13 cellular contexts compared by ENCODE assay signal in genomic region chrX:31546130-31546529, GRCh38.
A peak's percentile ranks its signal among the peaks of the same experiment; 100 is the strongest.
DNase-seq lines count a peak whose midpoint lies in the region; ATAC-seq, FAIRE-seq and TF ChIP-seq lines count a peak whose summit lies in the region.
"Had no signal": no experiment of that assay in that cellular context is flagged by ENCODE, and none has a peak within 500 bp of the region (broad histone marks: within the 10 kb centered on the region; RNA-seq: fewer than 3 reads in every experiment).

No MANE protein-coding gene starts in this region.

- H2AFZ ChIP-seq in endothelial cell of umbilical vein (ENCODE audit: low read depth, low read length) (peak overlapping the region; percentile 61), osteoblast (ENCODE audit: low read length) (peak overlapping the region; percentile 6)

- TF ChIP-seq POLR2A in endothelial cell of umbilical vein (IDR thresholded peaks at IDR 0.05; ENCODE audit: low read depth, low read length), result no peak

- peak; percentile 79 for DNase-seq in Daoy (ENCODE audit: low read depth)
- peak; percentile 9 for DNase-seq in NCI-H446 treated with DMSO at 0.1 percent for 48 hours (lab: John Stamatoyannopoulos, UW)
- peak; percentile 60 for DNase-seq in endothelial cell of umbilical vein (ENCODE audit: low read depth, low spot score)
- peak; percentile 41 for DNase-seq in osteoblast (ENCODE audit: insufficient read length, low spot score, missing footprints)
- no peak for DNase-seq in activated CD4-positive, CD25-positive, alpha-beta regulatory T cell (lab: John Stamatoyannopoulos, UW)
- no peak for DNase-seq in stimulated activated naive CD8-positive, alpha-beta T cell treated with anti-CD3 and anti-CD28 coated beads, Interleukin-15, Interleukin-2, amounts not matched to agents 100 U/mL and 50 U/mL, for 24 hours
- DNase-seq in mucosa of gallbladder (ENCODE audit: low spot score), result no peak
- DNase-seq: activated CD4-positive, alpha-beta T cell treated with anti-CD3 and anti-CD28 coated beads for 36 hours; activated naive CD8-positive, alpha-beta T cell treated with anti-CD3 and anti-CD28 coated beads, Interleukin-2, amount 10 ng/mL, durations not matched to agents 7 days and 5 days; NCI-H1930; SHP77; sigmoid colon had no signal

- H3K36me3 ChIP-seq in endothelial cell of umbilical vein (ENCODE audit: control insufficient read depth in 2 of 2, extremely low read depth in 1 of 2, insufficient read depth in 2 of 2, low read length in 2 of 2) (no peaks in the 10 kb centered on the region), osteoblast (ENCODE audit: insufficient read depth, low read length) (no peaks in the 10 kb centered on the region)
- H3K36me3 ChIP-seq: sigmoid colon had no signal

- TF ChIP-seq CTCF in endothelial cell of umbilical vein (IDR thresholded peaks at IDR 0.05; ENCODE audit: extremely low read depth in 1 of 2, insufficient read depth in 1 of 2, low read depth in 1 of 2, low read length in 2 of 2), result no peak
- TF ChIP-seq CTCF in osteoblast (IDR thresholded peaks at IDR 0.05; ENCODE audit: extremely low read depth, low read depth, low read length), result no peak

- H3K27me3 ChIP-seq in endothelial cell of umbilical vein (ENCODE audit: control insufficient read depth in 2 of 2, insufficient read depth in 2 of 2, low read length in 2 of 2) (no peaks in the 10 kb centered on the region), osteoblast (ENCODE audit: insufficient read depth, low read length) (no peaks in the 10 kb centered on the region)
- H3K27me3 ChIP-seq: sigmoid colon had no signal

- POLR2A ChIA-PET in endothelial cell of umbilical vein (lab: Charles Lee), result no interaction called here

- dilution Hi-C loops in endothelial cell of umbilical vein (cut with MboI; ENCODE audit: extremely low pct_ligation_motif_present, low sequenced_read_pairs), result no loop called here

- H3K79me2 ChIP-seq in endothelial cell of umbilical vein (ENCODE audit: control insufficient read depth, insufficient read depth, low read length), result no peaks in the 10 kb centered on the region
- H3K79me2 ChIP-seq in osteoblast (ENCODE audit: insufficient read depth, low read length), result no peaks in the 10 kb centered on the region

- H3K4me3 ChIP-seq in endothelial cell of umbilical vein (replicated peaks in 1 of 3; ENCODE audit: insufficient read depth in 1 of 3, low read depth in 1 of 3, low read length in 3 of 3) (no peak overlapping the region), osteoblast (ENCODE audit: insufficient read depth, low read length) (no peak overlapping the region)
- H3K4me3 ChIP-seq: sigmoid colon had no signal

- peak overlapping the region; percentile 49 for H3K4me2 ChIP-seq in endothelial cell of umbilical vein (ENCODE audit: insufficient read depth, low read length)
- H3K4me2 ChIP-seq in osteoblast (ENCODE audit: insufficient read depth, low read length), result peak overlapping the region; percentile 34

- H3K4me1 ChIP-seq in endothelial cell of umbilical vein (ENCODE audit: control insufficient read depth, extremely low read depth, insufficient read depth, low read length) (peaks cover 14% of the 10 kb centered on the region), osteoblast (ENCODE audit: insufficient read depth, low read length) (peaks cover 18% of the 10 kb centered on the region)
- H3K4me1 ChIP-seq: sigmoid colon had no signal

- no peaks in the 10 kb centered on the region for H3K9me1 ChIP-seq in endothelial cell of umbilical vein (replicated peaks; ENCODE audit: control insufficient read depth, extremely low read depth, insufficient read depth, low read length)

- H3K9ac ChIP-seq in endothelial cell of umbilical vein (replicated peaks; ENCODE audit: extremely low read depth, insufficient read depth, low read length), result peak overlapping the region; percentile 29

- no TSS peak for BruUV-seq in endothelial cell of umbilical vein (replicated peaks; lab: Mats Ljungman, UMichigan)

- H4K20me1 ChIP-seq in endothelial cell of umbilical vein (replicated peaks; ENCODE audit: control insufficient read depth, extremely low read depth, insufficient read depth, low read length) (no peaks in the 10 kb centered on the region), osteoblast (ENCODE audit: insufficient read depth, low read length) (no peaks in the 10 kb centered on the region)

- intact Hi-C loops in endothelial cell of umbilical vein (cut with micrococcal nuclease), result loop anchor here (1.0 kb wide), 1 partner anchor 47 kb away; no protein-coding TSS in a partner anchor

- H3K9me3 ChIP-seq in endothelial cell of umbilical vein (replicated peaks; ENCODE audit: control insufficient read depth, insufficient read depth, low read length), result no peaks in the 10 kb centered on the region
- no peaks in the 10 kb centered on the region for H3K9me3 ChIP-seq in osteoblast (ENCODE audit: low read depth, low read length)
- H3K9me3 ChIP-seq: sigmoid colon had no signal

- ATAC-seq in stimulated activated naive CD8-positive, alpha-beta T cell treated with anti-CD3 and anti-CD28 coated beads, Interleukin-15, Interleukin-2, amounts not matched to agents 100 U/mL and 50 U/mL, for 24 hours, result no peak
- no peak for ATAC-seq in GM18870 (IDR thresholded peaks at IDR 0.05; ENCODE audit: unreplicated experiment)
- ATAC-seq: activated CD4-positive, alpha-beta T cell treated with anti-CD3 and anti-CD28 coated beads for 36 hours had no signal

- H3K27ac ChIP-seq in endothelial cell of umbilical vein (ENCODE audit: insufficient read depth, low read depth, low read length), result peak overlapping the region; percentile 59
- H3K27ac ChIP-seq in osteoblast (ENCODE audit: low read depth, low read length), result peak overlapping the region; percentile 29
- H3K27ac ChIP-seq: sigmoid colon had no signal

- CTCF ChIA-PET in endothelial cell of umbilical vein (lab: Charles Lee), result interaction anchor here (0.9 to 1.2 kb wide), 4 partner anchors 18 to 508 kb away, joined by 3 to 4 read pairs (median 3); no protein-coding TSS in a partner anchor

- peak; percentile 59 for FAIRE-seq in endothelial cell of umbilical vein (lab: Jason Lieb, UNC)

TF ChIP-seq in endothelial cell of umbilical vein, 7 proteins besides CTCF, POLR2A, EP300 and RAD21:
- no peak for TF ChIP-seq GATA2 (IDR thresholded peaks at IDR 0.05; ENCODE audit: insufficient read depth, insufficient read length, low read depth, low read length)
- TF ChIP-seq JUN (IDR thresholded peaks at IDR 0.05; ENCODE audit: borderline replicate concordance, insufficient read depth, insufficient read length, low read depth), result no peak
- peak; percentile 32 for TF ChIP-seq FOS (IDR thresholded peaks at IDR 0.05; ENCODE audit: borderline replicate concordance, insufficient read depth, low read length)

Comparison
In these comparisons a context has a peak if more than half of its experiments do, and no peak if none do; other contexts are left out.
1. DNase-seq: peak in Daoy (single experiment), NCI-H446 treated with DMSO at 0.1 percent for 48 hours (single experiment), endothelial cell of umbilical vein (single experiment) and osteoblast (single experiment); none in activated CD4-positive, CD25-positive, alpha-beta regulatory T cell (0 of 4), stimulated activated naive CD8-positive, alpha-beta T cell treated with anti-CD3 and anti-CD28 coated beads, Interleukin-15, Interleukin-2, amounts not matched to agents 100 U/mL and 50 U/mL, for 24 hours (single experiment) and mucosa of gallbladder (single experiment).